ENCODE assay signal across 9 cellular contexts in genomic region chr10:102661614-102662133, GRCh38. TPM values are rescaled to one million over a fixed set of nuclear protein-coding genes. Genes with fewer than 3 reads are reported as not detected.
DNase-seq lines count a peak whose midpoint lies in the region; ATAC-seq and TF ChIP-seq lines count a peak whose summit lies in the region.
"Had no signal": no experiment of that assay in that cellular context is flagged by ENCODE, and none has a peak within 500 bp of the region (broad histone marks: within the 10 kb centered on the region; RNA-seq: fewer than 3 reads in every experiment).

No MANE protein-coding gene starts in this region.

- ATAC-seq in GM18517 (IDR thresholded peaks at IDR 0.05; ENCODE audit: unreplicated experiment) (peak; percentile 32), HG02759 (IDR thresholded peaks at IDR 0.05; ENCODE audit: unreplicated experiment) (peak; percentile 24), natural killer cell (peak; percentile 27 to 45 (median 35)), GM19397 (IDR thresholded peaks at IDR 0.05; ENCODE audit: unreplicated experiment) (no peak), HG03139 (IDR thresholded peaks at IDR 0.05; ENCODE audit: unreplicated experiment) (no peak)
- ATAC-seq in activated naive CD4-positive, alpha-beta T cell treated with anti-CD3 and anti-CD28 coated beads, Interleukin-2, amount 50 U/mL, for 72 hours: peak; percentile 33 to 40

- H3K36me3 Mint-ChIP-seq in activated naive CD4-positive, alpha-beta T cell treated with anti-CD3 and anti-CD28 coated beads, Interleukin-2, amount 50 U/mL, for 72 hours: no peaks in the 10 kb centered on the region
- H3K36me3 Mint-ChIP-seq in natural killer cell: no peaks in the 10 kb centered on the region

- H3K4me1 Mint-ChIP-seq in natural killer cell: peaks cover 11 to 35% of the 10 kb centered on the region in 2 donors

- TF ChIP-seq CTCF in natural killer cell (IDR thresholded peaks at IDR 0.05) (no peak), foreskin fibroblast (IDR thresholded peaks at IDR 0.05; ENCODE audit: low read depth, low read length) (no peak)

- H3K27ac Mint-ChIP-seq in activated naive CD4-positive, alpha-beta T cell treated with anti-CD3 and anti-CD28 coated beads, Interleukin-2, amount 50 U/mL, for 72 hours: peak overlapping the region; percentile 78 to 89
- H3K27ac Mint-ChIP-seq in natural killer cell: peak overlapping the region; percentile 74 to 89

- H3K27me3 Mint-ChIP-seq in natural killer cell (ENCODE audit: low read depth in 2 of 2): no peaks in the 10 kb centered on the region

- intact Hi-C loops in natural killer cell (cut with micrococcal nuclease): loop anchor here (1.0 to 5.0 kb wide), 3 partner anchors 13 to 51 kb away; partner anchors contain the start of genes ARL3 and SFXN2
- intact Hi-C loops in posterior vena cava (cut with DNase I): no loop called here

- H3K4me3 Mint-ChIP-seq in natural killer cell: peak overlapping the region; percentile 75

- DNase-seq in activated naive CD4-positive, alpha-beta T cell treated with anti-CD3 and anti-CD28 coated beads, Interleukin-2, amount 50 U/mL, for 72 hours (ENCODE audit: low spot score in 2 of 2): no peak
- DNase-seq in natural killer cell: no peak
- DNase-seq in posterior vena cava (ENCODE audit: low spot score): no peak
- no peak for DNase-seq in foreskin fibroblast
- DNase-seq: tibial artery had no signal

- no peak overlapping the region for H3K4me3 ChIP-seq in foreskin fibroblast (ENCODE audit: low read depth in 1 of 2, low read length in 2 of 2)
- H3K4me3 ChIP-seq: tibial artery had no signal

- H3K9me3 Mint-ChIP-seq in activated naive CD4-positive, alpha-beta T cell treated with anti-CD3 and anti-CD28 coated beads, Interleukin-2, amount 50 U/mL, for 72 hours: no peaks in the 10 kb centered on the region
- H3K9me3 Mint-ChIP-seq in natural killer cell: no peaks in the 10 kb centered on the region

RNA-seq across cellular contexts. Expression of gene TRIM8, which starts 17.4 kb away (rescaled TPM):
- 10 to 100 TPM; 22.9 to 47.3 TPM for total RNA-seq in activated naive CD4-positive, alpha-beta T cell treated with anti-CD3 and anti-CD28 coated beads, Interleukin-2, amount 50 U/mL, for 72 hours
- total RNA-seq in natural killer cell (10 to 100 TPM; 81.9 to 87.8 (median 86.2) TPM), posterior vena cava (100 to 1,000 TPM; 122 to 125 TPM)

RNA-seq across cellular contexts. Expression of gene ARL3, which starts 52.5 kb away (rescaled TPM):
- 1 to 10 TPM; 5.7 to 6.8 TPM for total RNA-seq in activated naive CD4-positive, alpha-beta T cell treated with anti-CD3 and anti-CD28 coated beads, Interleukin-2, amount 50 U/mL, for 72 hours
- total RNA-seq in natural killer cell (1 to 10 TPM; 1.4 to 1.7 (median 1.5) TPM), posterior vena cava (10 to 100 TPM in 1 of 2 donors, 1 to 10 TPM in 1; 9.7 to 11.6 TPM)

RNA-seq across cellular contexts. Expression of gene SFXN2, which starts 52.8 kb away (rescaled TPM):
- 10 to 100 TPM in 1 of 2 donors, 1 to 10 TPM in 1; 8.3 to 16.5 TPM for total RNA-seq in activated naive CD4-positive, alpha-beta T cell treated with anti-CD3 and anti-CD28 coated beads, Interleukin-2, amount 50 U/mL, for 72 hours
- total RNA-seq in natural killer cell (1 to 10 TPM; 4.8 to 8.0 (median 5.1) TPM), posterior vena cava (1 to 10 TPM; 2.4 to 6.5 TPM)

Comparison
In these comparisons a context has a peak if more than half of its experiments do, and no peak if none do; other contexts are left out.
1. ATAC-seq: peak in GM18517 (single experiment), HG02759 (single experiment), activated naive CD4-positive, alpha-beta T cell treated with anti-CD3 and anti-CD28 coated beads, Interleukin-2, amount 50 U/mL, for 72 hours (2 of 2) and natural killer cell (3 of 3); none in GM19397 (single experiment) and HG03139 (single experiment).